ENCODE assay signal across 1 cellular context in the genomic region with DNA sequence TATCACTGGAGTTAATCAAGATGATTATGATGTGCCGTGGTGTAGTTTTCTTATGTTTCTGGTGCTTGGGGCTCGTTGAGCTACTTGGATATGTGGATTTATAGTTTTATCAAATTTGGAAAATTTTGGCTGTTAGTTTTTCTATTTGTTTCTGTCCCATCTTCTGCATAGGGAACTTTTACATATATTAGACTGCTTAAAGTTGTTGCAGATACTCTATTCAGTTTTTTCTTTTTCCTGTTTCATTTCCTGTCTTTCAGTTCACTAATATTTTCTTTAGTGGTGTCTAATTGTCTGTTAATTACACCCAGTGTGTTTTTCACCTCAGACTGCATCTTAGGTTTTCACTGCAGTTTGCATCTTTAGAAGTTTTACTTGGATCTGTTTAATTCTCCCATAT.
TF ChIP-seq lines count a peak whose summit lies in the region.

No MANE protein-coding gene starts in this region.

TF ChIP-seq in SK-N-SH, 30 proteins besides CTCF, POLR2A, EP300 and RAD21 (continued from another document):
- TF ChIP-seq, protein P1, sequence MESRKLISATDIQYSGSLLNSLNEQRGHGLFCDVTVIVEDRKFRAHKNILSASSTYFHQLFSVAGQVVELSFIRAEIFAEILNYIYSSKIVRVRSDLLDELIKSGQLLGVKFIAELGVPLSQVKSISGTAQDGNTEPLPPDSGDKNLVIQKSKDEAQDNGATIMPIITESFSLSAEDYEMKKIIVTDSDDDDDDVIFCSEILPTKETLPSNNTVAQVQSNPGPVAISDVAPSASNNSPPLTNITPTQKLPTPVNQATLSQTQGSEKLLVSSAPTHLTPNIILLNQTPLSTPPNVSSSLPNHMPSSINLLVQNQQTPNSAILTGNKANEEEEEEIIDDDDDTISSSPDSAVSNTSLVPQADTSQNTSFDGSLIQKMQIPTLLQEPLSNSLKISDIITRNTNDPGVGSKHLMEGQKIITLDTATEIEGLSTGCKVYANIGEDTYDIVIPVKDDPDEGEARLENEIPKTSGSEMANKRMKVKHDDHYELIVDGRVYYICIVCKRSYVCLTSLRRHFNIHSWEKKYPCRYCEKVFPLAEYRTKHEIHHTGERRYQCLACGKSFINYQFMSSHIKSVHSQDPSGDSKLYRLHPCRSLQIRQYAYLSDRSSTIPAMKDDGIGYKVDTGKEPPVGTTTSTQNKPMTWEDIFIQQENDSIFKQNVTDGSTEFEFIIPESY (IDR thresholded peaks at IDR 0.05; ENCODE audit: borderline replicate concordance, low read depth) = no peak
- no peak for TF ChIP-seq GABPA (IDR thresholded peaks at IDR 0.05; ENCODE audit: low read depth)
- TF ChIP-seq, protein P2, sequence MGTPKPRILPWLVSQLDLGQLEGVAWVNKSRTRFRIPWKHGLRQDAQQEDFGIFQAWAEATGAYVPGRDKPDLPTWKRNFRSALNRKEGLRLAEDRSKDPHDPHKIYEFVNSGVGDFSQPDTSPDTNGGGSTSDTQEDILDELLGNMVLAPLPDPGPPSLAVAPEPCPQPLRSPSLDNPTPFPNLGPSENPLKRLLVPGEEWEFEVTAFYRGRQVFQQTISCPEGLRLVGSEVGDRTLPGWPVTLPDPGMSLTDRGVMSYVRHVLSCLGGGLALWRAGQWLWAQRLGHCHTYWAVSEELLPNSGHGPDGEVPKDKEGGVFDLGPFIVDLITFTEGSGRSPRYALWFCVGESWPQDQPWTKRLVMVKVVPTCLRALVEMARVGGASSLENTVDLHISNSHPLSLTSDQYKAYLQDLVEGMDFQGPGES (IDR thresholded peaks at IDR 0.05; ENCODE audit: low read depth, low read length) = no peak
- no peak for TF ChIP-seq TAF1 (IDR thresholded peaks at IDR 0.05; ENCODE audit: borderline replicate concordance, low read depth, low read length)
- TF ChIP-seq, protein P3, sequence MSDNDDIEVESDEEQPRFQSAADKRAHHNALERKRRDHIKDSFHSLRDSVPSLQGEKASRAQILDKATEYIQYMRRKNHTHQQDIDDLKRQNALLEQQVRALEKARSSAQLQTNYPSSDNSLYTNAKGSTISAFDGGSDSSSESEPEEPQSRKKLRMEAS (IDR thresholded peaks at IDR 0.05; ENCODE audit: low read depth) = no peak
- no peak for TF ChIP-seq POLR2AphosphoS5 (IDR thresholded peaks at IDR 0.05; ENCODE audit: low read depth, low read length)
- TF ChIP-seq, protein P4, sequence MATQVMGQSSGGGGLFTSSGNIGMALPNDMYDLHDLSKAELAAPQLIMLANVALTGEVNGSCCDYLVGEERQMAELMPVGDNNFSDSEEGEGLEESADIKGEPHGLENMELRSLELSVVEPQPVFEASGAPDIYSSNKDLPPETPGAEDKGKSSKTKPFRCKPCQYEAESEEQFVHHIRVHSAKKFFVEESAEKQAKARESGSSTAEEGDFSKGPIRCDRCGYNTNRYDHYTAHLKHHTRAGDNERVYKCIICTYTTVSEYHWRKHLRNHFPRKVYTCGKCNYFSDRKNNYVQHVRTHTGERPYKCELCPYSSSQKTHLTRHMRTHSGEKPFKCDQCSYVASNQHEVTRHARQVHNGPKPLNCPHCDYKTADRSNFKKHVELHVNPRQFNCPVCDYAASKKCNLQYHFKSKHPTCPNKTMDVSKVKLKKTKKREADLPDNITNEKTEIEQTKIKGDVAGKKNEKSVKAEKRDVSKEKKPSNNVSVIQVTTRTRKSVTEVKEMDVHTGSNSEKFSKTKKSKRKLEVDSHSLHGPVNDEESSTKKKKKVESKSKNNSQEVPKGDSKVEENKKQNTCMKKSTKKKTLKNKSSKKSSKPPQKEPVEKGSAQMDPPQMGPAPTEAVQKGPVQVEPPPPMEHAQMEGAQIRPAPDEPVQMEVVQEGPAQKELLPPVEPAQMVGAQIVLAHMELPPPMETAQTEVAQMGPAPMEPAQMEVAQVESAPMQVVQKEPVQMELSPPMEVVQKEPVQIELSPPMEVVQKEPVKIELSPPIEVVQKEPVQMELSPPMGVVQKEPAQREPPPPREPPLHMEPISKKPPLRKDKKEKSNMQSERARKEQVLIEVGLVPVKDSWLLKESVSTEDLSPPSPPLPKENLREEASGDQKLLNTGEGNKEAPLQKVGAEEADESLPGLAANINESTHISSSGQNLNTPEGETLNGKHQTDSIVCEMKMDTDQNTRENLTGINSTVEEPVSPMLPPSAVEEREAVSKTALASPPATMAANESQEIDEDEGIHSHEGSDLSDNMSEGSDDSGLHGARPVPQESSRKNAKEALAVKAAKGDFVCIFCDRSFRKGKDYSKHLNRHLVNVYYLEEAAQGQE (IDR thresholded peaks at IDR 0.05; ENCODE audit: low read depth, low read length) = no peak
- no peak for TF ChIP-seq GATA2 (CRISPR knock-in tag; IDR thresholded peaks at IDR 0.05)
- TF ChIP-seq RCOR1 (IDR thresholded peaks at IDR 0.05; ENCODE audit: low read length) = no peak
- no peak for TF ChIP-seq TCF12 (IDR thresholded peaks at IDR 0.05)
- TF ChIP-seq, protein P5, sequence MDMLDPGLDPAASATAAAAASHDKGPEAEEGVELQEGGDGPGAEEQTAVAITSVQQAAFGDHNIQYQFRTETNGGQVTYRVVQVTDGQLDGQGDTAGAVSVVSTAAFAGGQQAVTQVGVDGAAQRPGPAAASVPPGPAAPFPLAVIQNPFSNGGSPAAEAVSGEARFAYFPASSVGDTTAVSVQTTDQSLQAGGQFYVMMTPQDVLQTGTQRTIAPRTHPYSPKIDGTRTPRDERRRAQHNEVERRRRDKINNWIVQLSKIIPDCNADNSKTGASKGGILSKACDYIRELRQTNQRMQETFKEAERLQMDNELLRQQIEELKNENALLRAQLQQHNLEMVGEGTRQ (IDR thresholded peaks at IDR 0.05; ENCODE audit: borderline replicate concordance, low read depth, low read length) = no peak
